21 cellular contexts compared by ENCODE assay signal in genomic region chr15:70187331-70187730, GRCh38.
A peak's percentile ranks its signal among the peaks of the same experiment; 100 is the strongest.
DNase-seq lines count a peak whose midpoint lies in the region; ATAC-seq, FAIRE-seq and TF ChIP-seq lines count a peak whose summit lies in the region.
"Had no signal": no experiment of that assay in that cellular context is flagged by ENCODE, and none has a peak within 500 bp of the region (broad histone marks: within the 10 kb centered on the region; RNA-seq: fewer than 3 reads in every experiment).

No MANE protein-coding gene starts in this region.

- intact Hi-C loops in upper lobe of right lung (cut with DNase I), result no loop called here

- no peak overlapping the region for H3K27ac ChIP-seq in upper lobe of right lung

- H3K27ac Mint-ChIP-seq in stimulated activated naive CD8-positive, alpha-beta T cell treated with anti-CD3 and anti-CD28 coated beads, Interleukin-15, amount 100 ng/mL, for 72 hours, result peak overlapping the region; percentile 72 to 77
- H3K27ac Mint-ChIP-seq in nephron, result peak overlapping the region in 2 of 3 experiments; percentile 8 to 50
- H3K27ac Mint-ChIP-seq: CD4-positive, CD25-positive, alpha-beta regulatory T cell; HFFc6 had no signal

- no peaks in the 10 kb centered on the region for H3K4me1 Mint-ChIP-seq in stimulated activated naive CD8-positive, alpha-beta T cell treated with anti-CD3 and anti-CD28 coated beads, Interleukin-15, amount 100 ng/mL, for 72 hours
- peaks cover 26% of the 10 kb centered on the region for H3K4me1 Mint-ChIP-seq in nephron
- H3K4me1 Mint-ChIP-seq: CD8-positive, alpha-beta memory T cell had no signal

- no peaks in the 10 kb centered on the region for H3K27me3 Mint-ChIP-seq in stimulated activated naive CD8-positive, alpha-beta T cell treated with anti-CD3 and anti-CD28 coated beads, Interleukin-15, amount 100 ng/mL, for 72 hours
- peaks cover 41% of the 10 kb centered on the region for H3K27me3 Mint-ChIP-seq in nephron (ENCODE audit: low read depth)
- H3K27me3 Mint-ChIP-seq: CD4-positive, CD25-positive, alpha-beta regulatory T cell had no signal

- TF ChIP-seq POLR2A in H54 (IDR thresholded peaks at IDR 0.05; ENCODE audit: low read depth, low read length), result no peak

- H3K4me1 ChIP-seq in upper lobe of right lung, result no peaks in the 10 kb centered on the region

- H3K36me3 ChIP-seq in upper lobe of right lung, result no peaks in the 10 kb centered on the region
- H3K36me3 ChIP-seq: BE2C had no signal

- no peak for FAIRE-seq in H54 (lab: Jason Lieb, UNC)
- FAIRE-seq: A204.1, G401.6, GM12891, GM19239, HTR-8/SVneo had no signal

- H3K4me3 Mint-ChIP-seq in stimulated activated naive CD8-positive, alpha-beta T cell treated with anti-CD3 and anti-CD28 coated beads, Interleukin-15, amount 100 ng/mL, for 72 hours, result no peak overlapping the region
- no peak overlapping the region for H3K4me3 Mint-ChIP-seq in nephron
- H3K4me3 Mint-ChIP-seq: CD4-positive, CD25-positive, alpha-beta regulatory T cell; CD8-positive, alpha-beta memory T cell; HFFc6 had no signal

- peaks cover 3% of the 10 kb centered on the region for H3K36me3 Mint-ChIP-seq in nephron (ENCODE audit: low read depth)
- H3K36me3 Mint-ChIP-seq: CD4-positive, CD25-positive, alpha-beta regulatory T cell had no signal

- no peak for TF ChIP-seq CTCF in nephron (IDR thresholded peaks at IDR 0.05; ENCODE audit: unreplicated experiment in 3 of 3)
- no peak for TF ChIP-seq CTCF in upper lobe of right lung (IDR thresholded peaks at IDR 0.05)

- no peak overlapping the region for H3K4me3 ChIP-seq in upper lobe of right lung

- no peaks in the 10 kb centered on the region for H3K9me3 ChIP-seq in upper lobe of right lung

- peaks cover 5 to 13% of the 10 kb centered on the region in 2 donors for H3K9me3 Mint-ChIP-seq in stimulated activated naive CD8-positive, alpha-beta T cell treated with anti-CD3 and anti-CD28 coated beads, Interleukin-15, amount 100 ng/mL, for 72 hours
- H3K9me3 Mint-ChIP-seq in nephron, result peaks cover 13% of the 10 kb centered on the region

- ATAC-seq in stimulated activated naive CD8-positive, alpha-beta T cell treated with anti-CD3 and anti-CD28 coated beads, Interleukin-15, amount 100 ng/mL, for 72 hours, result no peak
- no peak for ATAC-seq in stimulated activated naive CD8-positive, alpha-beta T cell treated with anti-CD3 and anti-CD28 coated beads, Interleukin-15, Interleukin-2, amounts not matched to agents 100 U/mL and 50 U/mL, for 24 hours
- ATAC-seq in upper lobe of right lung, result no peak

- no peaks in the 10 kb centered on the region for H3K27me3 ChIP-seq in upper lobe of right lung
- H3K27me3 ChIP-seq: BE2C had no signal

- no peak for DNase-seq in stimulated activated naive CD8-positive, alpha-beta T cell treated with anti-CD3 and anti-CD28 coated beads, Interleukin-15, amount 100 ng/mL, for 72 hours
- no peak for DNase-seq in stimulated activated naive CD8-positive, alpha-beta T cell treated with anti-CD3 and anti-CD28 coated beads, Interleukin-15, Interleukin-2, amounts not matched to agents 100 U/mL and 50 U/mL, for 24 hours
- DNase-seq in upper lobe of right lung (peak; percentile 58), H54 (ENCODE audit: insufficient read length, low spot score) (no peak), NCI-H2227 (lab: John Stamatoyannopoulos, UW; ENCODE audit: unreplicated experiment) (no peak)
- DNase-seq: ACHN; BE2C; C1 segment of cervical spinal cord; CD4-positive, CD25-positive, alpha-beta regulatory T cell; CD8-positive, alpha-beta memory T cell; COR-L47; DMS 273 treated with DMSO at 0.1 percent for 48 hours; HCEC 1CT; HFFc6; IMR-90 had no signal
